In genomic region chr11:36467913-36468312, GRCh38 we compare ENCODE assay signal across 1 cellular context.
TF ChIP-seq lines count a peak whose summit lies in the region.

No MANE protein-coding gene starts in this region.

TF ChIP-seq in GM23338, 12 proteins besides CTCF, POLR2A, EP300 and RAD21 (continued from another document):
- TF ChIP-seq ZNF462 (CRISPR knock-in tag; IDR thresholded peaks at IDR 0.05) (no peak), EZH2phosphoT487 (IDR thresholded peaks at IDR 0.05; ENCODE audit: unreplicated experiment) (no peak), ETS1 (IDR thresholded peaks at IDR 0.05) (no peak), STAT1 (IDR thresholded peaks at IDR 0.05; ENCODE audit: unreplicated experiment) (no peak), JUNB (IDR thresholded peaks at IDR 0.05; ENCODE audit: unreplicated experiment) (no peak), REST (IDR thresholded peaks at IDR 0.05; ENCODE audit: unreplicated experiment) (no peak), NANOG (IDR thresholded peaks at IDR 0.05; ENCODE audit: borderline replicate concordance) (no peak)
